In the genomic region with DNA sequence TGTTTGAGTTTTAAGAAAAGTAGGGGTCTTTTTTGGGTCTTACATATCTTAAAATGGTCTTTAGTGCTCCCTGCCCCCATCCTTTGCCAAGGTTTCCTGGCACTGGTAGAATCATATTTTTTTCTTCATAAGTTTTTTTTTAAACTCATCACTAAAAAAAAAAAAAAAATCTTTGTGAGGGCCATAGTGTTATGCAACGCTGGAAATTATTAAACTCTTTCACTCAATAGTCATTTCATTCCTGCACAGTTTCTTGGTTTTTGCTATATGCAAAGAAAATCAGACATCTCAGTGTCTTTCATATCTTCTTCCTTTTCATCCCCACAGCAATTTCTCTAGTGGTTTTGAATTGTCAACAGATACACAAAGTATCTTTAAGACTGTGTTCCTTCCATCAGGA, we compare ENCODE assay signal across 17 cellular contexts.
DNase-seq lines count a peak whose midpoint lies in the region; ATAC-seq, FAIRE-seq and TF ChIP-seq lines count a peak whose summit lies in the region.
"Had no signal": no experiment of that assay in that cellular context is flagged by ENCODE, and none has a peak within 500 bp of the region (broad histone marks: within the 10 kb centered on the region; RNA-seq: fewer than 3 reads in every experiment).

No MANE protein-coding gene starts in this region.

- no peak for TF ChIP-seq POLR2A in GM12891 (IDR thresholded peaks at IDR 0.05; ENCODE audit: low read depth, low read length)

- DNase-seq in NAMALWA (ENCODE audit: low spot score) (peak; percentile 19), middle frontal gyrus (ENCODE audit: extremely low spot score, low spot score) (no peak), GM12891 (ENCODE audit: insufficient read length, low spot score) (no peak), NCI-H2171 (lab: John Stamatoyannopoulos, UW) (no peak)
- DNase-seq in stimulated activated CD4-positive, alpha-beta T cell treated with anti-CD3 and anti-CD28 coated beads, Interleukin-4, amount 100 ng/mL, for 1 hour: no peak
- DNase-seq: amniotic stem cell; cortex of kidney; DMS 273 treated with DMSO at 0.1 percent for 48 hours; left ventricle myocardium superior; right cardiac atrium; stimulated activated CD4-positive, alpha-beta T cell treated with anti-CD3 and anti-CD28 coated beads, Interleukin-4, amount 100 ng/mL, for 4 hours; stimulated activated naive CD8-positive, alpha-beta T cell treated with anti-CD3 and anti-CD28 coated beads, Interleukin-15, amount 100 ng/mL, for 72 hours; SW 1271 had no signal

- FAIRE-seq in GM12891 (lab: Jason Lieb, UNC): no peak

- ATAC-seq in GM18858 (IDR thresholded peaks at IDR 0.05; ENCODE audit: unreplicated experiment) (peak; percentile 20), GM21447 (IDR thresholded peaks at IDR 0.05; ENCODE audit: unreplicated experiment) (peak; percentile 33), HG03045 (IDR thresholded peaks at IDR 0.05; ENCODE audit: unreplicated experiment) (peak; percentile 37)
- ATAC-seq: activated CD4-positive, CD25-positive, alpha-beta regulatory T cell treated with anti-CD3 and anti-CD28 coated beads, Interleukin-2, amount 50 U/mL, for 24 hours; left ventricle myocardium superior; right cardiac atrium; stimulated activated naive CD8-positive, alpha-beta T cell treated with anti-CD3 and anti-CD28 coated beads, Interleukin-15, amount 100 ng/mL, for 72 hours had no signal

TF ChIP-seq in GM12891, 5 proteins besides CTCF, POLR2A, EP300 and RAD21:
- TF ChIP-seq TAF1 (IDR thresholded peaks at IDR 0.05; ENCODE audit: low read depth, low read length) (no peak), POU2F2 (IDR thresholded peaks at IDR 0.05; ENCODE audit: low read depth, low read length) (no peak), SPI1 (IDR thresholded peaks at IDR 0.05; ENCODE audit: low read depth, low read length) (no peak), POLR2AphosphoS5 (IDR thresholded peaks at IDR 0.05; ENCODE audit: low read depth, low read length) (no peak)
